8 cellular contexts compared by ENCODE assay signal in genomic region chr16:29675811-29676643, GRCh38. TPM values are rescaled to one million over a fixed set of nuclear protein-coding genes. Genes with fewer than 3 reads are reported as not detected.
DNase-seq lines count a peak whose midpoint lies in the region; ATAC-seq and TF ChIP-seq lines count a peak whose summit lies in the region.

No MANE protein-coding gene starts in this region.

- intact Hi-C loops in stomach (cut with DNase I; ENCODE audit: low total_unique reads), result no loop called here
- intact Hi-C loops in esophagus muscularis mucosa (cut with DNase I), result no loop called here
- intact Hi-C loops in vagina (cut with DNase I), result no loop called here

- H3K27ac ChIP-seq in stomach (no peak overlapping the region), esophagus muscularis mucosa (replicated peaks in 1 of 4) (no peak overlapping the region), vagina (no peak overlapping the region)

- ATAC-seq in HG02885 (IDR thresholded peaks at IDR 0.05; ENCODE audit: poor library complexity, unreplicated experiment), result peak; percentile 48
- ATAC-seq in T-helper 17 cell, result peak; percentile 49

- no peak for TF ChIP-seq POLR2A in stomach (IDR thresholded peaks at IDR 0.05)
- TF ChIP-seq POLR2A in esophagus muscularis mucosa (IDR thresholded peaks at IDR 0.05; ENCODE audit: low read depth), result no peak
- no peak for TF ChIP-seq POLR2A in vagina (IDR thresholded peaks at IDR 0.05)

- peak; percentile 35 for DNase-seq in Caki2 (ENCODE audit: low read depth)
- DNase-seq in T-helper 17 cell, result no peak
- peak; percentile 48 for DNase-seq in inferior parietal cortex (ENCODE audit: extremely low spot score)
- DNase-seq in cerebellum (ENCODE audit: low spot score), result no peak
- DNase-seq in stomach, result no peak
- no peak for DNase-seq in esophagus muscularis mucosa (ENCODE audit: extremely low spot score)
- no peak for DNase-seq in vagina (ENCODE audit: extremely low spot score in 2 of 2)

- no peaks in the 10 kb centered on the region for H3K27me3 Mint-ChIP-seq in T-helper 17 cell

- peak overlapping the region; percentile 87 for H3K27ac Mint-ChIP-seq in T-helper 17 cell

- peaks cover 2% of the 10 kb centered on the region for H3K36me3 Mint-ChIP-seq in T-helper 17 cell (ENCODE audit: low read depth)

- no peak for TF ChIP-seq EP300 in stomach (IDR thresholded peaks at IDR 0.05)
- TF ChIP-seq EP300 in esophagus muscularis mucosa (IDR thresholded peaks at IDR 0.05), result no peak

- H3K4me1 ChIP-seq in stomach (peaks cover 0 to 28% (median 17%) of the 10 kb centered on the region in 4 donors), esophagus muscularis mucosa (peaks cover 5 to 23% (median 19%) of the 10 kb centered on the region in 4 donors), vagina (peaks cover 18% of the 10 kb centered on the region)

- H3K4me3 ChIP-seq in stomach (no peak overlapping the region), esophagus muscularis mucosa (no peak overlapping the region), vagina (no peak overlapping the region)

- H3K36me3 ChIP-seq in stomach (no peaks in the 10 kb centered on the region), esophagus muscularis mucosa (no peaks in the 10 kb centered on the region), vagina (no peaks in the 10 kb centered on the region)

- 50 to 59% (median 52%) methylated on average over 3 of the region's 3 CpGs for WGBS in stomach, 5 donors
- WGBS in esophagus muscularis mucosa, result 62% methylated on average over 3 of the region's 3 CpGs

- H3K4me3 Mint-ChIP-seq in T-helper 17 cell, result no peak overlapping the region

- in situ Hi-C loops in Caki2 (cut with HindIII; ENCODE audit: low pct_unique_long_range_greater_than_20kb, low sequenced_read_pairs), result no loop called here

- H3K9me3 ChIP-seq in T-helper 17 cell (ENCODE audit: control insufficient read depth, low read length, poor library complexity, severe bottlenecking) (no peaks in the 10 kb centered on the region), stomach (no peaks in the 10 kb centered on the region), esophagus muscularis mucosa (no peaks in the 10 kb centered on the region), vagina (no peaks in the 10 kb centered on the region)

- TF ChIP-seq CTCF in stomach (IDR thresholded peaks at IDR 0.05) (no peak), esophagus muscularis mucosa (IDR thresholded peaks at IDR 0.05) (no peak), vagina (IDR thresholded peaks at IDR 0.05) (no peak)

- no peaks in the 10 kb centered on the region for H3K27me3 ChIP-seq in stomach
- H3K27me3 ChIP-seq in esophagus muscularis mucosa, result no peaks in the 10 kb centered on the region
- H3K27me3 ChIP-seq in vagina, result no peaks in the 10 kb centered on the region

- peaks cover 14% of the 10 kb centered on the region for H3K4me1 Mint-ChIP-seq in T-helper 17 cell

RNA-seq across cellular contexts. Expression of gene QPRT, which starts 3.0 kb away (rescaled TPM):
- 57.5 and 101 TPM in 2 replicates for total RNA-seq in Caki2 (2014; rRNA removed; shearing (Covaris generic); ENCODE audit: low replicate concordance)
- total RNA-seq in T-helper 17 cell, result under 1 TPM; 0.72 to 0.96 TPM
- 7.6 TPM for total RNA-seq in cerebellum
- total RNA-seq in stomach, result 100 to 1,000 TPM in 1 of 5 donors, 1 to 10 TPM in 3, not detected in 1; 5.1 to 114 (median 7.8) TPM
- polyA plus RNA-seq in stomach, result 10 to 100 TPM in 1 of 3 donors, 1 to 10 TPM in 2; 2.4 to 11.6 (median 7.3) TPM
- total RNA-seq in esophagus muscularis mucosa, result 1 to 10 TPM; 1.7 to 5.1 (median 2.7) TPM
- 13.8 TPM for total RNA-seq in vagina

RNA-seq across cellular contexts. Expression of gene SPN, which starts 13.0 kb away (rescaled TPM):
- not detected in 2 replicates for total RNA-seq in Caki2 (2014; rRNA removed; shearing (Covaris generic); ENCODE audit: low replicate concordance)
- 100 to 1,000 TPM; 122 to 147 TPM for total RNA-seq in T-helper 17 cell
- total RNA-seq in cerebellum, result 0.36 TPM
- 10 to 100 TPM in 1 of 5 donors, 1 to 10 TPM in 4; 1.8 to 20.1 (median 4.3) TPM for total RNA-seq in stomach
- 1 to 10 TPM in 1 of 3 donors, under 1 TPM in 2; 0.68 to 1.1 (median 0.75) TPM for polyA plus RNA-seq in stomach
- total RNA-seq in esophagus muscularis mucosa, result 1 to 10 TPM; 1.1 to 4.2 (median 2.6) TPM
- 7.4 TPM for total RNA-seq in vagina

Comparison
In these comparisons a context has a peak if more than half of its experiments do, and no peak if none do; other contexts are left out.
1. DNase-seq: peak in Caki2 (single experiment) and inferior parietal cortex (single experiment); none in T-helper 17 cell (0 of 3), cerebellum (single experiment), stomach (single experiment), esophagus muscularis mucosa (single experiment) and vagina (0 of 2).
2. RNA of gene SPN, which starts 13.0 kb away (total RNA-seq): 122 to 147 TPM in T-helper 17 cell; 7.4 TPM in vagina (single experiment), 1.8 to 20.1 TPM in stomach, 1.1 to 4.2 TPM in esophagus muscularis mucosa, 0.36 TPM in cerebellum (single experiment) and not detected in Caki2; every median in the first group is over 4 times any median in the second.